8 cellular contexts compared by ENCODE assay signal in the genomic region with DNA sequence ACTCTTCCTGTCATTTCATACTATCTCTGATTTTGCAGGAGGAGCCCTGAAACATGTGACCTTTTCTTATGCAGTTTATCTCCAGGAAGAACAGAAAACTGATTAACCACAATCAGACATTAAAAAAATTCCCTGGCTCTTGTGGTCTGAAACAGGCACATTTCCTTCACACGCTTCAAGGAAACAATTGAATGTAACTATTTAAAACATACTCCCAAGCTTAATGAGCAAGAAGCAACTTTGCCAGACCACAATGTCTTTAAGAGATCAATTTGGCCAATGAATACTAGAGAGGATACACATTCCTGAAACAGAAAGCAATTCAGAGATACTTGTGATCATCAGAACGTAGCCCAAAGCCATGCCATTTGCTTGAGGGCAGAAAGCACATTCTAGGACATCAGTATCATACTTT.
DNase-seq lines count a peak whose midpoint lies in the region; ATAC-seq and TF ChIP-seq lines count a peak whose summit lies in the region.

No MANE protein-coding gene starts in this region.

- peak; percentile 43 for ATAC-seq in GM19324 (IDR thresholded peaks at IDR 0.05; ENCODE audit: low FRiP score, unreplicated experiment)

- DNase-seq in AG04449 (ENCODE audit: low read depth, low spot score), result peak; percentile 55
- DNase-seq in OCI-M1 (lab: John Stamatoyannopoulos, UW), result peak; percentile 66
- peak; percentile 53 for DNase-seq in fibroblast of the aortic adventitia (ENCODE audit: low read depth)
- no peak for DNase-seq in DMS114 treated with DMSO at 0.1 percent for 48 hours (lab: John Stamatoyannopoulos, UW; ENCODE audit: unreplicated experiment)
- DNase-seq in AG08396 (ENCODE audit: low spot score), result no peak
- DNase-seq in NCI-H2196 (lab: John Stamatoyannopoulos, UW; ENCODE audit: unreplicated experiment), result no peak
- DNase-seq in NCI-H748 (lab: John Stamatoyannopoulos, UW; ENCODE audit: unreplicated experiment), result no peak

- POLR2A ChIA-PET in AG04449 (lab: Yijun Ruan, JAX), result no interaction called here

- CTCF ChIA-PET in AG04449 (lab: Yijun Ruan, JAX), result interaction anchor here (0.6 kb wide), 1 partner anchor 97 kb away, joined by 3 read pairs; no protein-coding TSS in a partner anchor

- H3K4me3 ChIP-seq in AG04449 (ENCODE audit: low read depth, low read length) (no peak overlapping the region), fibroblast of the aortic adventitia (ENCODE audit: low read depth, low read length) (no peak overlapping the region)

- TF ChIP-seq CTCF in AG04449 (IDR thresholded peaks at IDR 0.05; ENCODE audit: insufficient read depth, low read length, missing control alignments) (no peak), fibroblast of the aortic adventitia (IDR thresholded peaks at IDR 0.05; ENCODE audit: insufficient read depth, low read length) (no peak)

Comparison
In these comparisons a context has a peak if more than half of its experiments do, and no peak if none do; other contexts are left out.
1. DNase-seq: peak in AG04449 (single experiment), OCI-M1 (single experiment) and fibroblast of the aortic adventitia (single experiment); none in DMS114 treated with DMSO at 0.1 percent for 48 hours (single experiment), AG08396 (single experiment), NCI-H2196 (single experiment) and NCI-H748 (single experiment).